Comparison of ENCODE assay signal across 34 cellular contexts in genomic region chr18:36274296-36274695, GRCh38. TPM values are rescaled to one million over a fixed set of nuclear protein-coding genes. Genes with fewer than 3 reads are reported as not detected.
"Had no signal": no experiment of that assay in that cellular context is flagged by ENCODE, and none has a peak within 500 bp of the region (broad histone marks: within the 10 kb centered on the region; RNA-seq: fewer than 3 reads in every experiment).

No MANE protein-coding gene starts in this region.

- H3K27ac Mint-ChIP-seq: activated B cell treated with CpG ODN at 0.5 μM for 24 hours; activated CD4-positive, alpha-beta memory T cell treated with anti-CD3 and anti-CD28 coated beads for 36 hours; activated CD4-positive, alpha-beta T cell treated with anti-CD3 and anti-CD28 coated beads, Interleukin-2, amount 10 ng/mL, durations not matched to agents 24 days and 14 days; activated CD8-positive, alpha-beta memory T cell treated with anti-CD3 and anti-CD28 coated beads, Interleukin-2, amount 10 ng/mL, durations not matched to agents 7 days and 5 days; activated CD8-positive, alpha-beta T cell treated with anti-CD3 and anti-CD28 coated beads for 36 hours; activated naive CD4-positive, alpha-beta T cell treated with anti-CD3 and anti-CD28 coated beads, Interleukin-2, amount 10 ng/mL, durations not matched to agents 7 days and 5 days; activated naive CD4-positive, alpha-beta T cell treated with anti-CD3 and anti-CD28 coated beads, Interleukin-2, amount 50 U/mL, for 24 hours; activated naive CD8-positive, alpha-beta T cell; activated naive CD8-positive, alpha-beta T cell treated with anti-CD3 and anti-CD28 coated beads, Interleukin-2, amount 10 ng/mL, durations not matched to agents 7 days and 5 days; activated naive CD8-positive, alpha-beta T cell treated with anti-CD3 and anti-CD28 coated beads, Interleukin-2, amount 50 U/mL, for 24 hours; activated T-cell treated with anti-CD3 and anti-CD28 coated beads, Interleukin-2, amount 50 U/mL, for 24 hours; activated T-helper 2 cell treated with anti-CD3 and anti-CD28 coated beads, Interferon-gamma antibody, Interleukin-2, Interleukin-4, amounts not matched to agents 10 μg/mL and 5 μg/mL and 100 μg/mL, durations not matched to agents 14 hours and 24 hours and 36 hours; brain; T-cell; T-helper 17 cell had no signal

- H3K9me3 ChIP-seq: ascending aorta had no signal

- H3K4me1 ChIP-seq: ascending aorta had no signal

- H3K4me1 Mint-ChIP-seq: activated B cell treated with CpG ODN at 0.5 μM for 24 hours; activated CD4-positive, alpha-beta T cell treated with anti-CD3 and anti-CD28 coated beads, Interleukin-2, amount 10 ng/mL, durations not matched to agents 24 days and 14 days; activated CD8-positive, alpha-beta memory T cell treated with anti-CD3 and anti-CD28 coated beads, Interleukin-2, amount 10 ng/mL, durations not matched to agents 7 days and 5 days; activated naive CD4-positive, alpha-beta T cell treated with anti-CD3 and anti-CD28 coated beads, Interleukin-2, amount 10 ng/mL, durations not matched to agents 7 days and 5 days; activated naive CD4-positive, alpha-beta T cell treated with anti-CD3 and anti-CD28 coated beads, Interleukin-2, amount 50 U/mL, for 24 hours; activated naive CD8-positive, alpha-beta T cell treated with anti-CD3 and anti-CD28 coated beads, Interleukin-2, amount 10 ng/mL, durations not matched to agents 7 days and 5 days; activated naive CD8-positive, alpha-beta T cell treated with anti-CD3 and anti-CD28 coated beads, Interleukin-2, amount 50 U/mL, for 24 hours; brain; T-cell; T-helper 17 cell had no signal

- H3K4me3 ChIP-seq: ascending aorta had no signal

- H3K36me3 Mint-ChIP-seq: activated CD4-positive, alpha-beta memory T cell treated with anti-CD3 and anti-CD28 coated beads for 36 hours; activated CD8-positive, alpha-beta memory T cell treated with anti-CD3 and anti-CD28 coated beads, Interleukin-2, amount 10 ng/mL, durations not matched to agents 7 days and 5 days; activated naive CD4-positive, alpha-beta T cell treated with anti-CD3 and anti-CD28 coated beads, Interleukin-2, amount 10 ng/mL, durations not matched to agents 7 days and 5 days; activated naive CD4-positive, alpha-beta T cell treated with anti-CD3 and anti-CD28 coated beads, Interleukin-2, amount 50 U/mL, for 24 hours; activated naive CD8-positive, alpha-beta T cell; activated naive CD8-positive, alpha-beta T cell treated with anti-CD3 and anti-CD28 coated beads, Interleukin-2, amount 10 ng/mL, durations not matched to agents 7 days and 5 days; brain; T-cell had no signal

- H3K36me3 ChIP-seq: ascending aorta had no signal

- H3K4me3 Mint-ChIP-seq: activated B cell treated with CpG ODN at 0.5 μM for 24 hours; activated CD4-positive, alpha-beta memory T cell treated with anti-CD3 and anti-CD28 coated beads for 36 hours; activated CD4-positive, alpha-beta T cell treated with anti-CD3 and anti-CD28 coated beads, Interleukin-2, amount 10 ng/mL, durations not matched to agents 24 days and 14 days; activated CD8-positive, alpha-beta memory T cell treated with anti-CD3 and anti-CD28 coated beads, Interleukin-2, amount 10 ng/mL, durations not matched to agents 7 days and 5 days; activated CD8-positive, alpha-beta T cell treated with anti-CD3 and anti-CD28 coated beads for 36 hours; activated naive CD4-positive, alpha-beta T cell treated with anti-CD3 and anti-CD28 coated beads, Interleukin-2, amount 10 ng/mL, durations not matched to agents 7 days and 5 days; activated naive CD4-positive, alpha-beta T cell treated with anti-CD3 and anti-CD28 coated beads, Interleukin-2, amount 50 U/mL, for 24 hours; activated naive CD8-positive, alpha-beta T cell; activated naive CD8-positive, alpha-beta T cell treated with anti-CD3 and anti-CD28 coated beads, Interleukin-2, amount 10 ng/mL, durations not matched to agents 7 days and 5 days; activated naive CD8-positive, alpha-beta T cell treated with anti-CD3 and anti-CD28 coated beads, Interleukin-2, amount 50 U/mL, for 24 hours; activated T-cell treated with anti-CD3 and anti-CD28 coated beads, Interleukin-2, amount 50 U/mL, for 24 hours; brain; T-cell; T-helper 17 cell had no signal

- H3K27ac ChIP-seq: ascending aorta, VCaP had no signal

- H3K27me3 ChIP-seq: ascending aorta had no signal

- H3K27me3 Mint-ChIP-seq: brain had no signal

- H3K9me3 Mint-ChIP-seq: activated B cell treated with CpG ODN at 0.5 μM for 24 hours; activated CD4-positive, alpha-beta memory T cell treated with anti-CD3 and anti-CD28 coated beads for 36 hours; activated CD4-positive, alpha-beta T cell treated with anti-CD3 and anti-CD28 coated beads, Interleukin-2, amount 10 ng/mL, durations not matched to agents 24 days and 14 days; activated CD8-positive, alpha-beta T cell treated with anti-CD3 and anti-CD28 coated beads for 36 hours; activated naive CD4-positive, alpha-beta T cell treated with anti-CD3 and anti-CD28 coated beads, Interleukin-2, amount 10 ng/mL, durations not matched to agents 7 days and 5 days; activated naive CD4-positive, alpha-beta T cell treated with anti-CD3 and anti-CD28 coated beads, Interleukin-2, amount 50 U/mL, for 24 hours; activated naive CD8-positive, alpha-beta T cell treated with anti-CD3 and anti-CD28 coated beads, Interleukin-2, amount 10 ng/mL, durations not matched to agents 7 days and 5 days; activated naive CD8-positive, alpha-beta T cell treated with anti-CD3 and anti-CD28 coated beads, Interleukin-2, amount 50 U/mL, for 24 hours; activated T-cell treated with anti-CD3 and anti-CD28 coated beads, Interleukin-2, amount 50 U/mL, for 24 hours; activated T-helper 2 cell treated with anti-CD3 and anti-CD28 coated beads, Interferon-gamma antibody, Interleukin-2, Interleukin-4, amounts not matched to agents 10 μg/mL and 5 μg/mL and 100 μg/mL, durations not matched to agents 14 hours and 24 hours and 36 hours; brain; T-cell had no signal

- DNase-seq: activated B cell treated with CpG ODN at 0.5 μM for 24 hours; activated CD4-positive, alpha-beta memory T cell treated with anti-CD3 and anti-CD28 coated beads for 36 hours; activated CD4-positive, alpha-beta T cell treated with anti-CD3 and anti-CD28 coated beads for 4 hours; activated CD4-positive, alpha-beta T cell treated with anti-CD3 and anti-CD28 coated beads, Interleukin-2, amount 10 ng/mL, durations not matched to agents 24 days and 14 days; activated CD4-positive, alpha-beta T cell treated with anti-CD3 and anti-CD28 coated beads, Interleukin-2, amount 50 U/mL, for 1 hour; activated CD4-positive, alpha-beta T cell treated with anti-CD3 and anti-CD28 coated beads, Interleukin-2, amount 50 U/mL, for 4 hours; activated CD4-positive, CD25-positive, alpha-beta regulatory T cell treated with anti-CD3 and anti-CD28 coated beads, Interleukin-2, amount 50 U/mL, for 72 hours; activated CD8-positive, alpha-beta memory T cell treated with anti-CD3 and anti-CD28 coated beads for 24 hours; activated CD8-positive, alpha-beta memory T cell treated with anti-CD3 and anti-CD28 coated beads, Interleukin-2, amount 10 ng/mL, durations not matched to agents 7 days and 5 days; activated CD8-positive, alpha-beta memory T cell treated with anti-CD3 and anti-CD28 coated beads, Interleukin-2, amount 50 U/mL, for 48 hours; activated CD8-positive, alpha-beta T cell treated with anti-CD3 and anti-CD28 coated beads for 36 hours; activated effector memory CD4-positive, alpha-beta T cell treated with Interleukin-2 at 50 U/mL for 16 hours; activated gamma-delta T cell; activated naive CD4-positive, alpha-beta T cell treated with anti-CD3 and anti-CD28 coated beads, Interleukin-2, amount 10 ng/mL, durations not matched to agents 7 days and 5 days; activated naive CD4-positive, alpha-beta T cell treated with Interleukin-2 at 50 U/mL for 16 hours; activated naive CD8-positive, alpha-beta T cell treated with anti-CD3 and anti-CD28 coated beads, Interleukin-2, amount 10 ng/mL, durations not matched to agents 7 days and 5 days; activated naive CD8-positive, alpha-beta T cell treated with anti-CD3 and anti-CD28 coated beads, Interleukin-2, amount 50 U/mL, for 24 hours; activated T-cell treated with anti-CD3 and anti-CD28 coated beads, Interleukin-2, amount 50 U/mL, for 24 hours; activated T-cell treated with anti-CD3 and anti-CD28 coated beads, Interleukin-2, amount 50 U/mL, for 48 hours; amygdala; anterior cingulate cortex; central memory CD4-positive, alpha-beta T cell; T-cell; T-helper 17 cell; T-helper 9 cell had no signal

- FAIRE-seq: TTC549 had no signal

- ATAC-seq: activated CD8-positive, alpha-beta memory T cell treated with anti-CD3 and anti-CD28 coated beads, Interleukin-2, amount 10 ng/mL, durations not matched to agents 7 days and 5 days; activated CD8-positive, alpha-beta T cell treated with anti-CD3 and anti-CD28 coated beads for 36 hours; activated naive CD8-positive, alpha-beta T cell treated with anti-CD3 and anti-CD28 coated beads, Interleukin-2, amount 50 U/mL, for 24 hours; T-cell; T-helper 17 cell had no signal

RNA-seq across cellular contexts. Expression of gene FHOD3, which starts 23.2 kb away (rescaled TPM):
- total RNA-seq: activated B cell treated with CpG ODN at 0.5 μM for 24 hours; activated CD4-positive, alpha-beta memory T cell treated with anti-CD3 and anti-CD28 coated beads for 36 hours; activated CD4-positive, alpha-beta T cell treated with anti-CD3 and anti-CD28 coated beads, Interleukin-2, amount 10 ng/mL, durations not matched to agents 24 days and 14 days; activated CD8-positive, alpha-beta memory T cell treated with anti-CD3 and anti-CD28 coated beads, Interleukin-2, amount 10 ng/mL, durations not matched to agents 7 days and 5 days; activated CD8-positive, alpha-beta T cell treated with anti-CD3 and anti-CD28 coated beads for 36 hours; activated naive CD8-positive, alpha-beta T cell treated with anti-CD3 and anti-CD28 coated beads, Interleukin-2, amount 10 ng/mL, durations not matched to agents 7 days and 5 days; activated T-helper 2 cell treated with anti-CD3 and anti-CD28 coated beads, Interferon-gamma antibody, Interleukin-2, Interleukin-4, amounts not matched to agents 10 μg/mL and 5 μg/mL and 100 μg/mL, durations not matched to agents 14 hours and 24 hours and 36 hours; T-helper 1 cell treated with Interleukin-12 subunit alpha and Interleukin-12 subunit beta and Interleukin-4 antibody, amounts not matched to agents 30 ng/mL and 1 ng/mL, for 36 hours; T-helper 17 cell; T-helper 2 cell treated with Interferon-gamma antibody and Interleukin-4, amounts not matched to agents 100 ng/mL and 5 ng/mL, for 36 hours had no signal
